Comparison of ENCODE assay signal across 9 cellular contexts in genomic region chr5:441996-442334, GRCh38. TPM values are rescaled to one million over a fixed set of nuclear protein-coding genes. Genes with fewer than 3 reads are reported as not detected.
DNase-seq lines count a peak whose midpoint lies in the region; ATAC-seq and TF ChIP-seq lines count a peak whose summit lies in the region.
"Had no signal": no experiment of that assay in that cellular context is flagged by ENCODE, and none has a peak within 500 bp of the region (broad histone marks: within the 10 kb centered on the region; RNA-seq: fewer than 3 reads in every experiment).

No MANE protein-coding gene starts in this region.

- no peaks in the 10 kb centered on the region for H3K27me3 ChIP-seq in iPS-15b (ENCODE audit: control insufficient read depth, insufficient read depth, low read length)

- ATAC-seq in stimulated activated effector memory CD8-positive, alpha-beta T cell treated with anti-CD3 and anti-CD28 coated beads, Interleukin-12 subunit alpha, Interleukin-12 subunit beta, amount 100 ng/mL, for 72 hours = no peak
- ATAC-seq in GM19397 (IDR thresholded peaks at IDR 0.05; ENCODE audit: unreplicated experiment) = no peak

- H3K4me3 Mint-ChIP-seq in HFFc6 = peak overlapping the region; percentile 97
- H3K4me3 Mint-ChIP-seq in activated CD4-positive, alpha-beta memory T cell treated with anti-CD3 and anti-CD28 coated beads, Interleukin-2, amount 10 ng/mL, durations not matched to agents 7 days and 5 days = peak overlapping the region; percentile 97
- H3K4me3 Mint-ChIP-seq in stimulated activated effector memory CD8-positive, alpha-beta T cell treated with anti-CD3 and anti-CD28 coated beads, Interleukin-12 subunit alpha, Interleukin-12 subunit beta, amount 100 ng/mL, for 72 hours = peak overlapping the region; percentile 92

- H3K9me3 Mint-ChIP-seq in HFFc6 = no peaks in the 10 kb centered on the region
- no peaks in the 10 kb centered on the region for H3K9me3 Mint-ChIP-seq in activated CD4-positive, alpha-beta memory T cell treated with anti-CD3 and anti-CD28 coated beads, Interleukin-2, amount 10 ng/mL, durations not matched to agents 7 days and 5 days
- H3K9me3 Mint-ChIP-seq in stimulated activated effector memory CD8-positive, alpha-beta T cell treated with anti-CD3 and anti-CD28 coated beads, Interleukin-12 subunit alpha, Interleukin-12 subunit beta, amount 100 ng/mL, for 72 hours = no peaks in the 10 kb centered on the region

- peak overlapping the region; percentile 90 for H3K27ac Mint-ChIP-seq in HFFc6
- H3K27ac Mint-ChIP-seq in activated CD4-positive, alpha-beta memory T cell treated with anti-CD3 and anti-CD28 coated beads, Interleukin-2, amount 10 ng/mL, durations not matched to agents 7 days and 5 days = peak overlapping the region; percentile 29
- peak overlapping the region; percentile 96 for H3K27ac Mint-ChIP-seq in stimulated activated effector memory CD8-positive, alpha-beta T cell treated with anti-CD3 and anti-CD28 coated beads, Interleukin-12 subunit alpha, Interleukin-12 subunit beta, amount 100 ng/mL, for 72 hours

- peaks cover 12% of the 10 kb centered on the region for H3K27me3 Mint-ChIP-seq in HFFc6 (ENCODE audit: insufficient read depth)
- no peaks in the 10 kb centered on the region for H3K27me3 Mint-ChIP-seq in activated CD4-positive, alpha-beta memory T cell treated with anti-CD3 and anti-CD28 coated beads, Interleukin-2, amount 10 ng/mL, durations not matched to agents 7 days and 5 days

- CTCF ChIA-PET in activated CD4-positive, alpha-beta memory T cell treated with anti-CD3 and anti-CD28 coated beads, Interleukin-2, amount 10 ng/mL, durations not matched to agents 7 days and 5 days (lab: Charles Lee) = interaction anchor here (0.9 kb wide), 1 partner anchor 10 kb away, joined by 3 read pairs; no protein-coding TSS in a partner anchor

- H3K9ac ChIP-seq in iPS-15b (ENCODE audit: low read depth, low read length) = no peak overlapping the region

- POLR2A ChIA-PET in activated CD4-positive, alpha-beta memory T cell treated with anti-CD3 and anti-CD28 coated beads, Interleukin-2, amount 10 ng/mL, durations not matched to agents 7 days and 5 days (lab: Charles Lee) = interaction anchor here (0.8 to 1.0 kb wide), 3 partner anchors 11 to 121 kb away, joined by 3 to 6 read pairs (median 4); partner anchors contain the start of gene AHRR

- no peaks in the 10 kb centered on the region for H3K9me3 ChIP-seq in iPS-15b (ENCODE audit: control insufficient read depth, insufficient read depth, low read length)

- H3K4me1 Mint-ChIP-seq in HFFc6 (ENCODE audit: low read depth) = peaks cover 35% of the 10 kb centered on the region
- H3K4me1 Mint-ChIP-seq in activated CD4-positive, alpha-beta memory T cell treated with anti-CD3 and anti-CD28 coated beads, Interleukin-2, amount 10 ng/mL, durations not matched to agents 7 days and 5 days = peaks cover 32% of the 10 kb centered on the region
- H3K4me1 Mint-ChIP-seq in stimulated activated effector memory CD8-positive, alpha-beta T cell treated with anti-CD3 and anti-CD28 coated beads, Interleukin-12 subunit alpha, Interleukin-12 subunit beta, amount 100 ng/mL, for 72 hours = peaks cover 39% of the 10 kb centered on the region

- no peaks in the 10 kb centered on the region for H3K4me1 ChIP-seq in iPS-15b (ENCODE audit: control insufficient read depth, insufficient read depth, low read length)

- H3K36me3 Mint-ChIP-seq in HFFc6 (ENCODE audit: low read depth) = peaks cover 14% of the 10 kb centered on the region
- peaks cover 19% of the 10 kb centered on the region for H3K36me3 Mint-ChIP-seq in activated CD4-positive, alpha-beta memory T cell treated with anti-CD3 and anti-CD28 coated beads, Interleukin-2, amount 10 ng/mL, durations not matched to agents 7 days and 5 days (ENCODE audit: low read depth)
- H3K36me3 Mint-ChIP-seq in stimulated activated effector memory CD8-positive, alpha-beta T cell treated with anti-CD3 and anti-CD28 coated beads, Interleukin-12 subunit alpha, Interleukin-12 subunit beta, amount 100 ng/mL, for 72 hours = peaks cover 44% of the 10 kb centered on the region

- peaks cover 2% of the 10 kb centered on the region for H3K36me3 ChIP-seq in iPS-15b (ENCODE audit: control insufficient read depth, insufficient read depth, low read length)

- H3K4me3 ChIP-seq in iPS-15b (ENCODE audit: low read depth, low read length) = peak overlapping the region; percentile 87

- DNase-seq in HFFc6 (no peak), activated gamma-delta T cell treated with Interleukin-2 at 50 U/mL for 16 hours (no peak), T1000 (lab: John Stamatoyannopoulos, UW) (no peak), DMS 273 treated with DMSO at 0.1 percent for 48 hours (lab: John Stamatoyannopoulos, UW) (no peak)
- DNase-seq in activated CD4-positive, alpha-beta memory T cell treated with anti-CD3 and anti-CD28 coated beads, Interleukin-2, amount 10 ng/mL, durations not matched to agents 7 days and 5 days = no peak
- DNase-seq in stimulated activated effector memory CD8-positive, alpha-beta T cell treated with anti-CD3 and anti-CD28 coated beads, Interleukin-12 subunit alpha, Interleukin-12 subunit beta, amount 100 ng/mL, for 72 hours (ENCODE audit: low spot score in 2 of 2) = no peak
- DNase-seq: NK-92 treated with Interleukin-12 subunit alpha and Interleukin-12 subunit beta, amount 100 ng/mL, for 24 hours had no signal

- no peak for TF ChIP-seq CTCF in HFFc6 (IDR thresholded peaks at IDR 0.05)

RNA-seq across cellular contexts. Expression of gene EXOC3, which starts 1.0 kb away (rescaled TPM):
- total RNA-seq in HFFc6 (2021; fragmentation: NEBNext Ultra II Directional; extraction: Animal tissue kit (Norgen Biotek cat#: 25700)) = 10 to 100 TPM; 46.8 to 54.1 (median 50.3) TPM
- total RNA-seq in activated CD4-positive, alpha-beta memory T cell treated with anti-CD3 and anti-CD28 coated beads, Interleukin-2, amount 10 ng/mL, durations not matched to agents 7 days and 5 days = 10 to 100 TPM; 67.7 to 68.8 TPM

Comparison
In these comparisons a context has a peak if more than half of its experiments do, and no peak if none do; other contexts are left out.
1. H3K27ac Mint-ChIP-seq: peak in every context shown above with its lines; median percentile 96 in stimulated activated effector memory CD8-positive, alpha-beta T cell treated with anti-CD3 and anti-CD28 coated beads, Interleukin-12 subunit alpha, Interleukin-12 subunit beta, amount 100 ng/mL, for 72 hours; 90 in HFFc6; 29 in activated CD4-positive, alpha-beta memory T cell treated with anti-CD3 and anti-CD28 coated beads, Interleukin-2, amount 10 ng/mL, durations not matched to agents 7 days and 5 days.